1 cellular context compared by ENCODE assay signal in genomic region chr17:44967907-44968224, GRCh38.
TF ChIP-seq lines count a peak whose summit lies in the region.

No MANE protein-coding gene starts in this region.

TF ChIP-seq in H1, 55 proteins besides CTCF, POLR2A, EP300 and RAD21:
- TF ChIP-seq GABPA (IDR thresholded peaks at IDR 0.05; ENCODE audit: borderline replicate concordance, insufficient read depth, low read length): 0 out of 2 replicates have a peak, but pooled peaks have one; percentile 13
- 0 out of 2 replicates have a peak, but pooled peaks have one; percentile 6 for TF ChIP-seq TAF1 (IDR thresholded peaks at IDR 0.05; ENCODE audit: low read depth, low read length)
- no peak for TF ChIP-seq TBP (IDR thresholded peaks at IDR 0.05; ENCODE audit: low read depth, low read length)
TF ChIP-seq in H1: peak in this region for 2.
